Comparison of ENCODE assay signal across 10 cellular contexts in genomic region chr7:24718977-24719491, GRCh38. TPM values are rescaled to one million over a fixed set of nuclear protein-coding genes. Genes with fewer than 3 reads are reported as not detected.
DNase-seq lines count a peak whose midpoint lies in the region; ATAC-seq and TF ChIP-seq lines count a peak whose summit lies in the region.
"Had no signal": no experiment of that assay in that cellular context is flagged by ENCODE, and none has a peak within 500 bp of the region (broad histone marks: within the 10 kb centered on the region; RNA-seq: fewer than 3 reads in every experiment).

No MANE protein-coding gene starts in this region.

- ATAC-seq in GM18520 (IDR thresholded peaks at IDR 0.05; ENCODE audit: unreplicated experiment) (peak; percentile 37), GM21529 (IDR thresholded peaks at IDR 0.05; ENCODE audit: unreplicated experiment) (peak; percentile 65), HG03460 (IDR thresholded peaks at IDR 0.05; ENCODE audit: unreplicated experiment) (peak; percentile 33)

- no peaks in the 10 kb centered on the region for H3K36me3 ChIP-seq in hepatocyte (replicated peaks; ENCODE audit: insufficient read depth, low read depth)

- no peaks in the 10 kb centered on the region for H4K20me1 ChIP-seq in hepatocyte (ENCODE audit: insufficient read depth, poor library complexity, severe bottlenecking)

- H3K27ac ChIP-seq in hepatocyte, result no peak overlapping the region
- H3K27ac ChIP-seq: GM23248, PC-9 had no signal

- H3K4me2 ChIP-seq in hepatocyte, result no peak overlapping the region
- H3K4me2 ChIP-seq: PC-9 had no signal

- no peaks in the 10 kb centered on the region for H3K9me3 ChIP-seq in hepatocyte (ENCODE audit: low read depth)

- no peak overlapping the region for H3K4me3 ChIP-seq in hepatocyte
- H3K4me3 ChIP-seq: GM23248, PC-9 had no signal

- no peaks in the 10 kb centered on the region for H3K9me2 ChIP-seq in hepatocyte (replicated peaks; ENCODE audit: insufficient read depth)

- 90% methylated on average over 13 of the region's 13 CpGs for WGBS in hepatocyte (ENCODE audit: low lambda C conversion rate, missing lambda C conversion rate)

- peak; percentile 51 for DNase-seq in germinal center (ENCODE audit: low spot score)
- no peak for DNase-seq in stimulated activated naive CD4-positive, alpha-beta T cell treated with Interleukin-2 at 50 U/mL for 16 hours (lab: John Stamatoyannopoulos, UW)
- no peak for DNase-seq in Kasumi-1 (lab: John Stamatoyannopoulos, UW)
- no peak for DNase-seq in hepatocyte (ENCODE audit: low spot score)
- no peak for DNase-seq in kidney tubule cell (ENCODE audit: low spot score)
- DNase-seq: GM23248 had no signal

- no peak overlapping the region for H2AFZ ChIP-seq in hepatocyte
- H2AFZ ChIP-seq: GM23248, PC-9 had no signal

- no peaks in the 10 kb centered on the region for H3K27me3 ChIP-seq in hepatocyte

- no peaks in the 10 kb centered on the region for H3K79me2 ChIP-seq in hepatocyte

- no peak for TF ChIP-seq CTCF in hepatocyte (IDR thresholded peaks at IDR 0.05; ENCODE audit: poor library complexity)

- no peaks in the 10 kb centered on the region for H3K4me1 ChIP-seq in hepatocyte (ENCODE audit: insufficient read depth)

RNA-seq across cellular contexts. Expression of gene GSDME, which starts 38.2 kb away (rescaled TPM):
- total RNA-seq in hepatocyte, result 33.9 and 35.1 TPM in 2 replicates
- 48.1 and 48.6 TPM in 2 replicates for polyA plus RNA-seq in hepatocyte
